In genomic region chr10:3172446-3173172, GRCh38 we compare ENCODE assay signal across 8 cellular contexts. TPM values are rescaled to one million over a fixed set of nuclear protein-coding genes. Genes with fewer than 3 reads are reported as not detected.
A peak's percentile ranks its signal among the peaks of the same experiment; 100 is the strongest.
DNase-seq lines count a peak whose midpoint lies in the region; ATAC-seq and TF ChIP-seq lines count a peak whose summit lies in the region.

PITRM1 (minus strand) TSS chr10:3172782; CDS start chr10:3172772, 10 bp downstream.

- H3K9me2 ChIP-seq in PC-9 (ENCODE audit: insufficient read depth), result no peaks in the 10 kb centered on the region

- H3K27me3 Mint-ChIP-seq in activated T-cell treated with anti-CD3 and anti-CD28 coated beads, Interleukin-2, amount 50 U/mL, for 24 hours, result no peaks in the 10 kb centered on the region

- POLR2A ChIA-PET in PC-9 (lab: Charles Lee; ENCODE audit: unreplicated experiment), result interaction anchor here (0.6 to 0.9 kb wide), 7 partner anchors 37 to 1607 kb away, joined by 3 to 17 read pairs (median 4); no protein-coding TSS in a partner anchor

- H3K27ac Mint-ChIP-seq in activated T-cell treated with anti-CD3 and anti-CD28 coated beads, Interleukin-2, amount 50 U/mL, for 24 hours, result peak within 1 kb of the TSS; percentile 97

- peaks cover 42% of the 10 kb centered on the region for H3K36me3 Mint-ChIP-seq in activated T-cell treated with anti-CD3 and anti-CD28 coated beads, Interleukin-2, amount 50 U/mL, for 24 hours (ENCODE audit: low read depth)

- H3K4me1 ChIP-seq in PC-9 (replicated peaks; ENCODE audit: insufficient read depth) (peaks cover 8% of the 10 kb centered on the region), esophagus (ENCODE audit: control insufficient read depth in 2 of 2, insufficient read depth in 2 of 2, low read length in 1 of 2) (no peaks in the 10 kb centered on the region), muscle layer of colon (ENCODE audit: insufficient read depth, low read length) (peaks cover 6% of the 10 kb centered on the region)

- H3K4me3 Mint-ChIP-seq in activated T-cell treated with anti-CD3 and anti-CD28 coated beads, Interleukin-2, amount 50 U/mL, for 24 hours, result peak within 1 kb of the TSS; percentile 89

- peaks cover 36% of the 10 kb centered on the region for H3K4me1 Mint-ChIP-seq in activated T-cell treated with anti-CD3 and anti-CD28 coated beads, Interleukin-2, amount 50 U/mL, for 24 hours (ENCODE audit: low read depth)

- no peaks in the 10 kb centered on the region for H3K36me3 ChIP-seq in PC-9 (ENCODE audit: low read depth)
- H3K36me3 ChIP-seq in esophagus (ENCODE audit: control insufficient read depth in 2 of 2, insufficient read depth in 2 of 2, low read length in 1 of 2), result peaks cover 10 to 16% of the 10 kb centered on the region in 2 donors
- H3K36me3 ChIP-seq in muscle layer of colon (ENCODE audit: insufficient read depth, low read length), result peaks cover 22% of the 10 kb centered on the region

- TF ChIP-seq CTCF in PC-9 (conservative IDR thresholded peaks at IDR 0.05), result no peak

- H3K27me3 ChIP-seq in PC-9 (ENCODE audit: insufficient read depth, low read depth) (no peaks in the 10 kb centered on the region), esophagus (ENCODE audit: control insufficient read depth in 1 of 2, insufficient read depth in 2 of 2, low read length in 2 of 2) (no peaks in the 10 kb centered on the region), muscle layer of colon (ENCODE audit: control insufficient read depth in 1 of 2, insufficient read depth in 2 of 2, low read length in 2 of 2) (no peaks in the 10 kb centered on the region)

- H3F3A ChIP-seq in PC-9 (ENCODE audit: insufficient read depth, low read depth), result peaks cover 9% of the 10 kb centered on the region; the same call in 1 of the 2 replicates

- H3K9me3 Mint-ChIP-seq in activated T-cell treated with anti-CD3 and anti-CD28 coated beads, Interleukin-2, amount 50 U/mL, for 24 hours, result peaks cover 2% of the 10 kb centered on the region

- peak within 1 kb of the TSS; percentile 92 for H3K4me2 ChIP-seq in PC-9

- intact Hi-C loops in PC-9 (cut with micrococcal nuclease; ENCODE audit: unreplicated experiment), result loop anchor here (2.0 to 5.0 kb wide), 2 partner anchors 102 to 125 kb away; no protein-coding TSS in a partner anchor

- peak within 1 kb of the TSS; percentile 82 for H2AFZ ChIP-seq in PC-9

- H3K79me2 ChIP-seq in PC-9 (ENCODE audit: low read depth), result peaks cover 29% of the 10 kb centered on the region

- H3K9ac ChIP-seq in muscle layer of colon (ENCODE audit: low read length), result peak within 1 kb of the TSS; percentile 74

- peak; percentile 96 for ATAC-seq in GM21619 (IDR thresholded peaks at IDR 0.05; ENCODE audit: unreplicated experiment)

- H3K9me3 ChIP-seq in PC-9 (ENCODE audit: insufficient read depth, low read depth), result no peaks in the 10 kb centered on the region
- H3K9me3 ChIP-seq in esophagus (ENCODE audit: control insufficient read depth in 2 of 2, insufficient read depth in 1 of 2, low read depth in 1 of 2, low read length in 1 of 2), result no peaks in the 10 kb centered on the region
- no peaks in the 10 kb centered on the region for H3K9me3 ChIP-seq in muscle layer of colon (ENCODE audit: low read length)

- no TSS peak for BruUV-seq in PC-9 (replicated peaks; lab: Mats Ljungman, UMichigan)

- peak; percentile 82 for DNase-seq in DMS153 treated with DMSO at 0.1 percent for 48 hours (lab: John Stamatoyannopoulos, UW; ENCODE audit: unreplicated experiment)
- DNase-seq in Jurkat, Clone E6-1 (ENCODE audit: low read depth, low spot score), result peak; percentile 98
- DNase-seq in PC-9, result peak; percentile 93 to 98
- peak; percentile 98 for DNase-seq in activated T-cell treated with anti-CD3 and anti-CD28 coated beads, Interleukin-2, amount 50 U/mL, for 24 hours
- DNase-seq in stimulated activated CD8-positive, alpha-beta memory T cell treated with anti-CD3 and anti-CD28 coated beads, Interleukin-7, amount 100 ng/mL, for 24 hours (ENCODE audit: low read depth), result peak; percentile 98

- CTCF ChIA-PET in PC-9 (lab: Charles Lee), result interaction anchor here (0.6 to 1.1 kb wide), 5 partner anchors 605 to 1660 kb away, joined by 3 to 8 read pairs (median 3); no protein-coding TSS in a partner anchor

- peak within 1 kb of the TSS; percentile 71 for H3K4me3 ChIP-seq in Jurkat, Clone E6-1 (ENCODE audit: low read length)
- H3K4me3 ChIP-seq in PC-9 (peak within 1 kb of the TSS; percentile 94), esophagus (ENCODE audit: low read depth in 1 of 2, low read length in 2 of 2) (peak within 1 kb of the TSS; percentile 77 to 79), muscle layer of colon (ENCODE audit: low read depth in 1 of 2, low read length in 2 of 2) (peak within 1 kb of the TSS; percentile 63 to 86)

- WGBS in esophagus, 2 donors, result 0% methylated on average over 53 to 73 of the region's 73 CpGs

- H4K20me1 ChIP-seq in PC-9 (ENCODE audit: insufficient read depth), result no peaks in the 10 kb centered on the region

- H3K27ac ChIP-seq in PC-9 (peak within 1 kb of the TSS; percentile 76), esophagus (ENCODE audit: low read depth in 2 of 2, low read length in 1 of 2) (peak within 1 kb of the TSS; percentile 85 to 86), muscle layer of colon (ENCODE audit: low read depth, low read length) (peak within 1 kb of the TSS; percentile 65)

RNA-seq across cellular contexts. Expression of gene PITRM1, which starts in this region (rescaled TPM):
- polyA plus RNA-seq in Jurkat, Clone E6-1 (2012; ENCODE audit: insufficient read depth, insufficient read length), result 72.5 TPM
- total RNA-seq in PC-9 (2021), result 92.3 and 124 TPM in 2 replicates
- polyA plus RNA-seq in esophagus, result 10 to 100 TPM; 41.8 to 53.0 TPM

Comparison
In these comparisons a context has a peak if more than half of its experiments do, and no peak if none do; other contexts are left out.
1. Peak in every context shown above with its lines: DNase-seq, ATAC-seq, H3K4me3 ChIP-seq and H3K27ac ChIP-seq.